In the genomic region with DNA sequence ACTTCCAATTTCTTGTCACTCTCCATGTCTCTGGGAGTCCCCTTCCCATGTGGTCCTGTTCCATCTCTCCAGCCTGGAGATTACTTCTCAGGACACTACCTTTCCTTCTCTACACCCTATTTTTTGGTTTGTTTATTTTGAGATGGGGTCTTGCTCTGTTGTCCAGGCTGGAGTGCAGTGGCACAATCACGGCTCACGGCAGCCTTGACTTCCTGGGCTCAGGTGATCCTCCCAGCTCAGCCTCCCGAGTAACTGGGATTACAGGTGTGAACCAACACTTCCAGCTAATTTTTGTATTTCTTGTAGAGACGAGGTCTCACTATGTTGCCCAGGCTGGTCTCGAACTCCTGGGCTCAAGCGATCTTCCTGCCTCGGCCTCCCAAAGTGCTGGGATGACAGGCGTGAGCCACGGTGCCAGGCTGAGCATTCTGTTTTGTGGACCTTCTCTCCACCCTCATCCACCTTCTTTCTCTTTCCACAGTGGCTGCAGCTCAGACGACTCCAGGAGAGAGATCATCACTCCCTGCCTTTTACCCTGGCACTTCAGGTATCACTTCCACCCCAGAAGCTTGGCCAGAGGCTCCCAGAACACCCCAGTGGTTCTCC, we compare ENCODE assay signal across 9 cellular contexts.
DNase-seq lines count a peak whose midpoint lies in the region; ATAC-seq and TF ChIP-seq lines count a peak whose summit lies in the region.
"Had no signal": no experiment of that assay in that cellular context is flagged by ENCODE, and none has a peak within 500 bp of the region (broad histone marks: within the 10 kb centered on the region; RNA-seq: fewer than 3 reads in every experiment).

No MANE protein-coding gene starts in this region.

- peak overlapping the region; percentile 87 for H3K4me3 ChIP-seq in DOHH2 (ENCODE audit: low read length)
- H3K4me3 ChIP-seq in OCI-LY3 (ENCODE audit: low read length): peak overlapping the region; percentile 73
- H3K4me3 ChIP-seq in endocrine pancreas (ENCODE audit: control insufficient read depth, insufficient read depth, low read length): no peak overlapping the region
- H3K4me3 ChIP-seq in parathyroid adenoma (ENCODE audit: low read depth, low read length): peak overlapping the region; percentile 55

- DNase-seq in SKM-1 (lab: John Stamatoyannopoulos, UW; ENCODE audit: unreplicated experiment): no peak
- DNase-seq in RKO (ENCODE audit: low spot score): no peak
- DNase-seq in LoVo (ENCODE audit: low spot score): no peak
- DNase-seq: NCI-H1417 treated with DMSO at 0.1 percent for 48 hours had no signal

- H3K27me3 ChIP-seq in DOHH2 (ENCODE audit: control insufficient read depth, low read length) (no peaks in the 10 kb centered on the region), OCI-LY3 (ENCODE audit: low read depth, low read length) (no peaks in the 10 kb centered on the region), endocrine pancreas (ENCODE audit: control insufficient read depth, insufficient read depth, low read length) (no peaks in the 10 kb centered on the region), parathyroid adenoma (ENCODE audit: control insufficient read depth, insufficient read depth, low read length) (no peaks in the 10 kb centered on the region)

- H3K36me3 ChIP-seq in DOHH2 (ENCODE audit: control insufficient read depth, low read length) (peaks cover 17% of the 10 kb centered on the region), OCI-LY3 (replicated peaks; ENCODE audit: low read depth, low read length) (peaks cover 10% of the 10 kb centered on the region), endocrine pancreas (ENCODE audit: control insufficient read depth, insufficient read depth, low read length) (no peaks in the 10 kb centered on the region), parathyroid adenoma (ENCODE audit: control insufficient read depth, insufficient read depth, low read length) (no peaks in the 10 kb centered on the region)

- no peaks in the 10 kb centered on the region for H3K9me2 ChIP-seq in DOHH2 (replicated peaks; ENCODE audit: control insufficient read depth, low read length)

- H3K4me1 ChIP-seq in DOHH2 (ENCODE audit: control insufficient read depth, low read length) (peaks cover 56% of the 10 kb centered on the region), OCI-LY3 (ENCODE audit: low read length) (peaks cover 52% of the 10 kb centered on the region), endocrine pancreas (ENCODE audit: control insufficient read depth, insufficient read depth, low read length) (no peaks in the 10 kb centered on the region), parathyroid adenoma (peaks cover 17% of the 10 kb centered on the region)

- ATAC-seq in GM19452 (IDR thresholded peaks at IDR 0.05; ENCODE audit: unreplicated experiment): no peak

- H3K79me2 ChIP-seq in DOHH2 (ENCODE audit: control insufficient read depth, low read length) (peaks cover 41% of the 10 kb centered on the region), OCI-LY3 (ENCODE audit: low read length) (peaks cover 30% of the 10 kb centered on the region), parathyroid adenoma (no peaks in the 10 kb centered on the region)

- H3K4me2 ChIP-seq in DOHH2 (ENCODE audit: low read length) (peak overlapping the region; percentile 99), OCI-LY3 (ENCODE audit: low read length) (peak overlapping the region; percentile 91), parathyroid adenoma (ENCODE audit: low read length) (peak overlapping the region; percentile 81)

- H4K20me1 ChIP-seq in DOHH2 (ENCODE audit: control insufficient read depth, insufficient read depth, low read depth, low read length) (peaks cover 10% of the 10 kb centered on the region), OCI-LY3 (ENCODE audit: insufficient read depth, low read length) (peaks cover 13% of the 10 kb centered on the region)

- peaks cover 26% of the 10 kb centered on the region for H3F3A ChIP-seq in DOHH2 (ENCODE audit: control insufficient read depth, insufficient read depth)

- H3K9me3 ChIP-seq in DOHH2 (ENCODE audit: control insufficient read depth, insufficient read depth, low read length): no peaks in the 10 kb centered on the region
- H3K9me3 ChIP-seq in OCI-LY3 (ENCODE audit: insufficient read depth, low read length): no peaks in the 10 kb centered on the region
- no peaks in the 10 kb centered on the region for H3K9me3 ChIP-seq in endocrine pancreas (ENCODE audit: control insufficient read depth, low read length)
- H3K9me3 ChIP-seq in parathyroid adenoma (ENCODE audit: control insufficient read depth, low read length): no peaks in the 10 kb centered on the region

- H3K27ac ChIP-seq in DOHH2 (ENCODE audit: low read depth, low read length): peak overlapping the region; percentile 94
- peak overlapping the region; percentile 5 for H3K27ac ChIP-seq in OCI-LY3 (ENCODE audit: low read length)
- peak overlapping the region; percentile 81 for H3K27ac ChIP-seq in parathyroid adenoma

- H3K9ac ChIP-seq in OCI-LY3 (ENCODE audit: low read length): peak overlapping the region; percentile 67
- peak overlapping the region; percentile 60 for H3K9ac ChIP-seq in endocrine pancreas (ENCODE audit: control insufficient read depth, insufficient read depth, low read length)
- H3K9ac ChIP-seq in parathyroid adenoma: no peak overlapping the region

- peak overlapping the region; percentile 20; the same call in 1 of the 2 replicates for H2AFZ ChIP-seq in OCI-LY3 (ENCODE audit: low read depth, low read length)
- H2AFZ ChIP-seq in parathyroid adenoma: peak overlapping the region; percentile 74

- TF ChIP-seq CTCF in DOHH2 (IDR thresholded peaks at IDR 0.05; ENCODE audit: low read depth, low read length, poor library complexity, severe bottlenecking): no peak
- TF ChIP-seq CTCF in OCI-LY3 (IDR thresholded peaks at IDR 0.05; ENCODE audit: low read depth, low read length): no peak
- TF ChIP-seq CTCF in parathyroid adenoma (IDR thresholded peaks at IDR 0.05): no peak

Comparison
In these comparisons a context has a peak if more than half of its experiments do, and no peak if none do; other contexts are left out.
1. H3K27ac ChIP-seq: peak in every context shown above with its lines; median percentile 94 in DOHH2; 81 in parathyroid adenoma; 5 in OCI-LY3.